ENCODE assay signal across 12 cellular contexts in genomic region chr18:8835556-8835955, GRCh38.
DNase-seq lines count a peak whose midpoint lies in the region; ATAC-seq and TF ChIP-seq lines count a peak whose summit lies in the region.
"Had no signal": no experiment of that assay in that cellular context is flagged by ENCODE, and none has a peak within 500 bp of the region (broad histone marks: within the 10 kb centered on the region; RNA-seq: fewer than 3 reads in every experiment).

No MANE protein-coding gene starts in this region.

- no peaks in the 10 kb centered on the region for H3K27me3 Mint-ChIP-seq in Calu3 (ENCODE audit: unreplicated experiment)
- H3K27me3 Mint-ChIP-seq: activated B cell treated with CpG ODN at 0.5 μM for 24 hours had no signal

- no peak overlapping the region for H3K4me3 Mint-ChIP-seq in Calu3 (ENCODE audit: low read depth, unreplicated experiment)
- H3K4me3 Mint-ChIP-seq: activated B cell treated with CpG ODN at 0.5 μM for 24 hours; activated T-cell treated with anti-CD3 and anti-CD28 coated beads, Interleukin-2, amount 50 U/mL, for 72 hours; stimulated activated effector memory CD8-positive, alpha-beta T cell treated with anti-CD3 and anti-CD28 coated beads, Interleukin-12 subunit alpha, Interleukin-12 subunit beta, amount 100 ng/mL, for 72 hours had no signal

- TF ChIP-seq CTCF in Calu3 (IDR thresholded peaks at IDR 0.05; ENCODE audit: unreplicated experiment), result no peak
- TF ChIP-seq CTCF in cardiac fibroblast (IDR thresholded peaks at IDR 0.05; ENCODE audit: low read depth, low read length), result no peak
- no peak for TF ChIP-seq CTCF in omental fat pad (IDR thresholded peaks at IDR 0.05)

- H3K4me1 Mint-ChIP-seq in Calu3 (ENCODE audit: low read depth, unreplicated experiment), result peaks cover 3% of the 10 kb centered on the region
- H3K4me1 Mint-ChIP-seq: activated B cell treated with CpG ODN at 0.5 μM for 24 hours; stimulated activated effector memory CD8-positive, alpha-beta T cell treated with anti-CD3 and anti-CD28 coated beads, Interleukin-12 subunit alpha, Interleukin-12 subunit beta, amount 100 ng/mL, for 72 hours had no signal

- ATAC-seq in omental fat pad (ENCODE audit: low FRiP score) (peak; percentile 69), HG03442 (IDR thresholded peaks at IDR 0.05; ENCODE audit: unreplicated experiment) (no peak), HG02973 (IDR thresholded peaks at IDR 0.05; ENCODE audit: unreplicated experiment) (no peak), GM18498 (IDR thresholded peaks at IDR 0.05; ENCODE audit: unreplicated experiment) (no peak)
- ATAC-seq: activated T-cell treated with anti-CD3 and anti-CD28 coated beads, Interleukin-2, amount 50 U/mL, for 72 hours; stimulated activated effector memory CD8-positive, alpha-beta T cell treated with anti-CD3 and anti-CD28 coated beads, Interleukin-12 subunit alpha, Interleukin-12 subunit beta, amount 100 ng/mL, for 72 hours had no signal

- intact Hi-C loops in Calu3 (cut with micrococcal nuclease; ENCODE audit: unreplicated experiment), result no loop called here

- no peak overlapping the region for H3K27ac Mint-ChIP-seq in Calu3 (ENCODE audit: unreplicated experiment)
- H3K27ac Mint-ChIP-seq: activated B cell treated with CpG ODN at 0.5 μM for 24 hours; activated T-cell treated with anti-CD3 and anti-CD28 coated beads, Interleukin-2, amount 50 U/mL, for 72 hours; stimulated activated effector memory CD8-positive, alpha-beta T cell treated with anti-CD3 and anti-CD28 coated beads, Interleukin-12 subunit alpha, Interleukin-12 subunit beta, amount 100 ng/mL, for 72 hours had no signal

- no peak for DNase-seq in Calu3
- DNase-seq in MV-4-11 (lab: John Stamatoyannopoulos, UW), result peak; percentile 76
- peak; percentile 13 to 88 for DNase-seq in cardiac fibroblast (ENCODE audit: low read depth in 2 of 2)
- no peak for DNase-seq in omental fat pad (ENCODE audit: low spot score)
- DNase-seq in activated CD4-positive, CD25-positive, alpha-beta regulatory T cell (lab: John Stamatoyannopoulos, UW), result no peak
- DNase-seq: activated B cell treated with CpG ODN at 0.5 μM for 24 hours; activated T-cell treated with anti-CD3 and anti-CD28 coated beads, Interleukin-2, amount 50 U/mL, for 72 hours; Caco-2 had no signal

- CTCF ChIA-PET in Calu3 (lab: Charles Lee), result no interaction called here

- BruUV-seq in Calu3 (replicated peaks; lab: Mats Ljungman, UMichigan), result TSS peak; percentile 11

- H3K36me3 Mint-ChIP-seq in Calu3 (ENCODE audit: insufficient read depth, unreplicated experiment), result peaks cover 24% of the 10 kb centered on the region
- H3K36me3 Mint-ChIP-seq: stimulated activated effector memory CD8-positive, alpha-beta T cell treated with anti-CD3 and anti-CD28 coated beads, Interleukin-12 subunit alpha, Interleukin-12 subunit beta, amount 100 ng/mL, for 72 hours had no signal

- no peak overlapping the region for H3K4me3 ChIP-seq in cardiac fibroblast (replicated peaks in 1 of 2; ENCODE audit: low read depth in 2 of 2, low read length in 2 of 2)

- peaks cover 2% of the 10 kb centered on the region for H3K9me3 Mint-ChIP-seq in Calu3 (ENCODE audit: low read depth, unreplicated experiment)
- H3K9me3 Mint-ChIP-seq: stimulated activated effector memory CD8-positive, alpha-beta T cell treated with anti-CD3 and anti-CD28 coated beads, Interleukin-12 subunit alpha, Interleukin-12 subunit beta, amount 100 ng/mL, for 72 hours had no signal

Comparison
In these comparisons a context has a peak if more than half of its experiments do, and no peak if none do; other contexts are left out.
1. DNase-seq: peak in MV-4-11 (single experiment) and cardiac fibroblast (2 of 2); none in Calu3 (single experiment), omental fat pad (single experiment) and activated CD4-positive, CD25-positive, alpha-beta regulatory T cell (0 of 4).